ENCODE assay signal across 13 cellular contexts in genomic region chr16:87954826-87955225, GRCh38. TPM values are rescaled to one million over a fixed set of nuclear protein-coding genes. Genes with fewer than 3 reads are reported as not detected.
DNase-seq lines count a peak whose midpoint lies in the region; ATAC-seq and TF ChIP-seq lines count a peak whose summit lies in the region.
"Had no signal": no experiment of that assay in that cellular context is flagged by ENCODE, and none has a peak within 500 bp of the region (broad histone marks: within the 10 kb centered on the region; RNA-seq: fewer than 3 reads in every experiment).

No MANE protein-coding gene starts in this region.

- H3K9me3 ChIP-seq in gastrocnemius medialis, result no peaks in the 10 kb centered on the region

- no peak for TF ChIP-seq POLR2A in gastrocnemius medialis (IDR thresholded peaks at IDR 0.05)

- H3K27ac ChIP-seq in KMS-11 (peak overlapping the region; percentile 80; the same call in 1 of the 2 replicates), layer of hippocampus (ENCODE audit: low read depth, low read length) (peak overlapping the region; percentile 57), gastrocnemius medialis (peak overlapping the region; percentile 14 to 90 (median 58))

- no peaks in the 10 kb centered on the region for H4K20me1 ChIP-seq in KMS-11 (ENCODE audit: insufficient read depth)

- H3K4me1 ChIP-seq in KMS-11 (ENCODE audit: low read depth, poor library complexity, severe bottlenecking), result peaks cover 48% of the 10 kb centered on the region
- peaks cover 22 to 52% of the 10 kb centered on the region in 2 donors for H3K4me1 ChIP-seq in gastrocnemius medialis

- H3K27me3 Mint-ChIP-seq in activated naive CD8-positive, alpha-beta T cell, result no peaks in the 10 kb centered on the region
- H3K27me3 Mint-ChIP-seq: type B pancreatic cell had no signal

- intact Hi-C loops in gastrocnemius medialis (cut with DNase I; ENCODE audit: low total_unique reads), result loop anchor here (5.0 to 10.0 kb wide), 2 partner anchors 188 to 1290 kb away; partner anchors contain the start of gene KLHDC4

- H2AFZ ChIP-seq in KMS-11 (ENCODE audit: low read depth), result no peak overlapping the region

- no peak for DNase-seq in gastrocnemius medialis
- no peak for DNase-seq in SK-N-DZ (ENCODE audit: low spot score)
- DNase-seq in NCI-H82 treated with DMSO at 0.1 percent for 48 hours (lab: John Stamatoyannopoulos, UW; ENCODE audit: unreplicated experiment), result no peak
- DNase-seq: DMS153; hippocampal formation; KBM-7; NCI-H446 treated with DMSO at 0.1 percent for 48 hours; stimulated activated CD4-positive, alpha-beta T cell treated with anti-CD3 and anti-CD28 coated beads, Interleukin-4, amount 100 ng/mL, for 24 hours had no signal

- H3K27me3 ChIP-seq in KMS-11 (ENCODE audit: insufficient read depth, low read depth), result no peaks in the 10 kb centered on the region
- H3K27me3 ChIP-seq in layer of hippocampus (ENCODE audit: control insufficient read depth, insufficient read depth, low read length), result no peaks in the 10 kb centered on the region
- H3K27me3 ChIP-seq in gastrocnemius medialis, result no peaks in the 10 kb centered on the region

- H3K9me3 Mint-ChIP-seq in activated naive CD8-positive, alpha-beta T cell (ENCODE audit: low read depth), result no peaks in the 10 kb centered on the region
- H3K9me3 Mint-ChIP-seq: type B pancreatic cell had no signal

- ATAC-seq in gastrocnemius medialis (no peak), HG02840 (IDR thresholded peaks at IDR 0.05; ENCODE audit: low FRiP score, unreplicated experiment) (no peak)

- H3K36me3 Mint-ChIP-seq in activated naive CD8-positive, alpha-beta T cell, result peaks cover 11% of the 10 kb centered on the region

- no peak overlapping the region; the same call in 1 of the 2 replicates for H3K9ac ChIP-seq in KMS-11

- in situ Hi-C loops in gastrocnemius medialis (cut with MboI; ENCODE audit: low sequenced_read_pairs in 4 of 4), result no loop called here

- H3K79me2 ChIP-seq in KMS-11 (ENCODE audit: insufficient read depth, low read depth), result peaks cover 65% of the 10 kb centered on the region; the same call in 1 of the 2 replicates

- H3K4me2 ChIP-seq in KMS-11, result peak overlapping the region; percentile 72; the same call in 1 of the 2 replicates

- H3K36me3 ChIP-seq in KMS-11 (ENCODE audit: insufficient read depth) (no peaks in the 10 kb centered on the region), gastrocnemius medialis (peaks cover 0 to 3% of the 10 kb centered on the region in 2 donors)

- TF ChIP-seq CTCF in KMS-11 (conservative IDR thresholded peaks at IDR 0.05; ENCODE audit: low read depth, low read length) (no peak), gastrocnemius medialis (IDR thresholded peaks at IDR 0.05 in 4 of 5, conservative IDR thresholded peaks at IDR 0.05 in 1 of 5) (no peak)

- peak overlapping the region; percentile 97 for H3K27ac Mint-ChIP-seq in activated naive CD8-positive, alpha-beta T cell

- no peak overlapping the region for H3K4me3 ChIP-seq in KMS-11 (IDR thresholded peaks at IDR 0.05; ENCODE audit: insufficient read depth, low read depth, low read length)
- no peak overlapping the region for H3K4me3 ChIP-seq in gastrocnemius medialis

- H3K4me3 Mint-ChIP-seq in activated naive CD8-positive, alpha-beta T cell, result no peak overlapping the region

- peaks cover 67% of the 10 kb centered on the region for H3K4me1 Mint-ChIP-seq in activated naive CD8-positive, alpha-beta T cell (ENCODE audit: low read depth)

RNA-seq across cellular contexts. Expression of gene BANP, which starts 3.6 kb away (rescaled TPM):
- total RNA-seq in gastrocnemius medialis, result 10 to 100 TPM in 3 of 4 donors, 1 to 10 TPM in 1; 7.0 to 20.6 (median 16.1) TPM
- 19.1 and 26.6 TPM in 2 replicates for polyA plus RNA-seq in SK-N-DZ (2014; cell fraction: cytosol; rRNA removed)
- 27.9 and 35.3 TPM in 2 replicates for polyA plus RNA-seq in SK-N-DZ (2014; cell fraction: nucleus; rRNA removed)

RNA-seq across cellular contexts. Expression of gene CA5A, which starts 18.5 kb away (rescaled TPM):
- not detected for total RNA-seq in gastrocnemius medialis
- polyA plus RNA-seq in SK-N-DZ (2014; cell fraction: cytosol; rRNA removed), result not detected in 2 replicates
- 1.3 TPM in 1 of 2 replicates, not detected in the other for polyA plus RNA-seq in SK-N-DZ (2014; cell fraction: nucleus; rRNA removed)
